ENCODE assay signal across 34 cellular contexts in the genomic region with DNA sequence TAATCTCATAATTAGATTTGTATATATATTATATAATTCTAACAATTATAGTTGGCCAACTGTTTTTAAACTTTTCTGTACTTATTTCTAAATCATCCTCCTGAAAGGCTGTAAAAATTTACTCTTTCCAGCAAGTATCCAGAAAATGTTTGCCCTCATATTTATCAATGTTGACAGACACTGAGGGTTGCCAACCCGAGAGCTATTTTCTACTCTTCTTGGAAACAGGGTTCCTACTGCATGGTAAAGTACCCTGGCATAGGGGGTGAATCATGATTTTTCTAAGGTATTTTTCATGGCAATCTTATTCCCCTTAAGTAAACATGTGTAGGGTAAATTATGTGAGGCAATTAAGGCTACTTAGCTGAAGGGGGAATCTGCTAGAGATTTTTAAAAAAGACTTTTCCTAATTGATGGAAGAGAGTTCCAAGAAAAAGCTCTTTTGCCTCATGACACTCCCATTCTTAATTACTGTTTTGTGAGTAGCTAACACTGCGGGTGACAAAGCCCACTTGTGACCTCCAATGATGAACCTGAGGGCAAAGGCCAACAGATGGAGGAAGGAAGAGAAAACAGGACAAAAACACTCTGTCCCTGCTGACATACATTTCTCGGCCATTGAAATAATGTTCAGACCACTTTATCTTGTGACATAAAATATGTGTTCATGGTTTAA. TPM values are rescaled to one million over a fixed set of nuclear protein-coding genes. Genes with fewer than 3 reads are reported as not detected.
"Had no signal": no experiment of that assay in that cellular context is flagged by ENCODE, and none has a peak within 500 bp of the region (broad histone marks: within the 10 kb centered on the region; RNA-seq: fewer than 3 reads in every experiment).

No MANE protein-coding gene starts in this region.

- H3K27me3 ChIP-seq: thyroid gland, upper lobe of right lung had no signal

- H3K4me3 ChIP-seq: esophagus muscularis mucosa, heart left ventricle, left lung, lung, mucosa of descending colon, pancreas, prostate gland, smooth muscle cell, stomach, thyroid gland, upper lobe of right lung had no signal

- DNase-seq: activated CD4-positive, alpha-beta T cell treated with anti-CD3 and anti-CD28 coated beads for 1 hour; activated CD4-positive, alpha-beta T cell treated with anti-CD3 and anti-CD28 coated beads, Interleukin-2, amount 10 ng/mL, durations not matched to agents 7 days and 5 days; activated CD8-positive, alpha-beta memory T cell treated with anti-CD3 and anti-CD28 coated beads, Interleukin-2, amount 10 ng/mL, durations not matched to agents 7 days and 5 days; activated CD8-positive, alpha-beta T cell treated with anti-CD3 and anti-CD28 coated beads, Interleukin-2, amount 10 ng/mL, durations not matched to agents 7 days and 5 days; activated naive CD4-positive, alpha-beta T cell; activated T-cell treated with anti-CD3 and anti-CD28 coated beads, Interleukin-2, amount 50 U/mL, for 72 hours; anterior cingulate cortex; dermis blood vessel endothelial cell; effector CD4-positive, alpha-beta T cell; foreskin keratinocyte; heart left ventricle; hypothalamus; kidney glomerular epithelial cell; left lung; mucosa of descending colon; nucleus accumbens; pancreas; stimulated activated CD4-positive, alpha-beta T cell treated with anti-CD3 and anti-CD28 coated beads, Interleukin-1b, Interleukin-23, amount 100 ng/mL, for 48 hours; stimulated activated naive B cell treated with anti-CD40 and anti-IgM and Interleukin-4, amounts not matched to agents 10 μg/mL and 1 μg/mL and 100 μg/mL, for 72 hours; stomach; T-cell; thyroid gland; upper lobe of right lung had no signal

- H3K9me3 ChIP-seq: esophagus muscularis mucosa, heart left ventricle, left lung, mucosa of descending colon, pancreas, prostate gland, stomach, thyroid gland, upper lobe of right lung had no signal

- ATAC-seq: activated CD8-positive, alpha-beta memory T cell treated with anti-CD3 and anti-CD28 coated beads, Interleukin-2, amount 10 ng/mL, durations not matched to agents 7 days and 5 days; activated CD8-positive, alpha-beta T cell treated with anti-CD3 and anti-CD28 coated beads, Interleukin-2, amount 10 ng/mL, durations not matched to agents 7 days and 5 days; activated T-cell treated with anti-CD3 and anti-CD28 coated beads, Interleukin-2, amount 50 U/mL, for 72 hours; foreskin keratinocyte; heart left ventricle; left lung; mucosa of descending colon; natural killer cell treated with Interleukin-12 subunit alpha and Interleukin-12 subunit beta and Interleukin-15 and Interleukin-18, amount 100 ng/mL, for 72 hours; pancreas; stimulated activated naive B cell treated with anti-CD40 and anti-IgM and Interleukin-4, amounts not matched to agents 10 μg/mL and 1 μg/mL and 100 μg/mL, for 72 hours; T-cell; upper lobe of right lung; WTC11 had no signal

- FAIRE-seq: bronchial epithelial cell, pancreas had no signal

- H3K4me1 ChIP-seq: esophagus muscularis mucosa, foreskin keratinocyte, heart left ventricle, left lung, pancreas, prostate gland, stomach, thyroid gland, upper lobe of right lung had no signal

- H3K27ac ChIP-seq: esophagus muscularis mucosa, foreskin keratinocyte, heart left ventricle, left lung, pancreas, prostate gland, stomach, thyroid gland, upper lobe of right lung had no signal

- H3K4me2 ChIP-seq: smooth muscle cell had no signal

- H3K36me3 ChIP-seq: esophagus muscularis mucosa, heart left ventricle, left lung, pancreas, prostate gland, stomach, thyroid gland, upper lobe of right lung had no signal

RNA-seq across cellular contexts. Expression of a gene that starts 37.9 kb away (rescaled TPM):
- total RNA-seq: activated CD4-positive, alpha-beta T cell treated with anti-CD3 and anti-CD28 coated beads, Interleukin-2, amount 10 ng/mL, durations not matched to agents 7 days and 5 days; activated CD8-positive, alpha-beta memory T cell treated with anti-CD3 and anti-CD28 coated beads, Interleukin-2, amount 10 ng/mL, durations not matched to agents 7 days and 5 days; activated CD8-positive, alpha-beta T cell treated with anti-CD3 and anti-CD28 coated beads, Interleukin-2, amount 10 ng/mL, durations not matched to agents 7 days and 5 days; activated T-cell treated with anti-CD3 and anti-CD28 coated beads, Interleukin-2, amount 50 U/mL, for 72 hours; bronchial epithelial cell; dermis blood vessel endothelial cell; esophagus muscularis mucosa; foreskin keratinocyte; heart left ventricle; left lung; lung; mesenteric fat pad; mucosa of descending colon; myocyte; natural killer cell treated with Interleukin-12 subunit alpha and Interleukin-12 subunit beta and Interleukin-15 and Interleukin-18, amount 100 ng/mL, for 72 hours; pancreas; prostate gland; stomach; T-cell; T-helper 2 cell treated with Interferon-gamma antibody and Interleukin-4, amounts not matched to agents 100 ng/mL and 5 ng/mL, for 36 hours; thyroid gland; upper lobe of right lung; WTC11 had no signal
- polyA plus RNA-seq: adipose tissue, foreskin keratinocyte, heart left ventricle, lung, pancreas, stomach had no signal

RNA-seq across cellular contexts. Expression of a gene that starts 48.0 kb away (rescaled TPM):
- total RNA-seq: activated CD4-positive, alpha-beta T cell treated with anti-CD3 and anti-CD28 coated beads, Interleukin-2, amount 10 ng/mL, durations not matched to agents 7 days and 5 days; activated CD8-positive, alpha-beta memory T cell treated with anti-CD3 and anti-CD28 coated beads, Interleukin-2, amount 10 ng/mL, durations not matched to agents 7 days and 5 days; activated CD8-positive, alpha-beta T cell treated with anti-CD3 and anti-CD28 coated beads, Interleukin-2, amount 10 ng/mL, durations not matched to agents 7 days and 5 days; activated T-cell treated with anti-CD3 and anti-CD28 coated beads, Interleukin-2, amount 50 U/mL, for 72 hours; bronchial epithelial cell; dermis blood vessel endothelial cell; esophagus muscularis mucosa; foreskin keratinocyte; heart left ventricle; left lung; mesenteric fat pad; mucosa of descending colon; myocyte; natural killer cell treated with Interleukin-12 subunit alpha and Interleukin-12 subunit beta and Interleukin-15 and Interleukin-18, amount 100 ng/mL, for 72 hours; pancreas; smooth muscle cell; stomach; T-cell; T-helper 2 cell treated with Interferon-gamma antibody and Interleukin-4, amounts not matched to agents 100 ng/mL and 5 ng/mL, for 36 hours; thyroid gland; upper lobe of right lung; WTC11 had no signal
- polyA plus RNA-seq: adipose tissue, foreskin keratinocyte, heart left ventricle, lung, pancreas, smooth muscle cell, stomach had no signal
